Comparison of ENCODE assay signal across 26 cellular contexts in genomic region chr4:8076023-8076422, GRCh38.
"Had no signal": no experiment of that assay in that cellular context is flagged by ENCODE, and none has a peak within 500 bp of the region (broad histone marks: within the 10 kb centered on the region; RNA-seq: fewer than 3 reads in every experiment).

No MANE protein-coding gene starts in this region.

- H3K4me3 Mint-ChIP-seq: activated CD4-positive, alpha-beta memory T cell treated with anti-CD3 and anti-CD28 coated beads for 36 hours; activated CD4-positive, alpha-beta T cell treated with anti-CD3 and anti-CD28 coated beads, Interleukin-2, amount 10 ng/mL, durations not matched to agents 7 days and 5 days; activated naive CD4-positive, alpha-beta T cell treated with anti-CD3 and anti-CD28 coated beads, Interleukin-2, amount 10 ng/mL, durations not matched to agents 7 days and 5 days; activated naive CD8-positive, alpha-beta T cell treated with anti-CD3 and anti-CD28 coated beads for 36 hours; T-cell had no signal

- H3K4me1 ChIP-seq: Peyer's patch had no signal

- H3K4me1 Mint-ChIP-seq: activated CD4-positive, alpha-beta T cell treated with anti-CD3 and anti-CD28 coated beads, Interleukin-2, amount 10 ng/mL, durations not matched to agents 7 days and 5 days; activated naive CD4-positive, alpha-beta T cell treated with anti-CD3 and anti-CD28 coated beads, Interleukin-2, amount 10 ng/mL, durations not matched to agents 7 days and 5 days; activated naive CD8-positive, alpha-beta T cell treated with anti-CD3 and anti-CD28 coated beads for 36 hours; T-cell had no signal

- H3K9me3 Mint-ChIP-seq: activated CD4-positive, alpha-beta memory T cell treated with anti-CD3 and anti-CD28 coated beads for 36 hours; activated CD4-positive, alpha-beta T cell treated with anti-CD3 and anti-CD28 coated beads, Interleukin-2, amount 10 ng/mL, durations not matched to agents 7 days and 5 days; activated naive CD4-positive, alpha-beta T cell treated with anti-CD3 and anti-CD28 coated beads, Interleukin-2, amount 10 ng/mL, durations not matched to agents 7 days and 5 days; activated naive CD8-positive, alpha-beta T cell treated with anti-CD3 and anti-CD28 coated beads for 36 hours; activated T-helper 2 cell treated with anti-CD3 and anti-CD28 coated beads, Interferon-gamma antibody, Interleukin-2, Interleukin-4, amounts not matched to agents 10 μg/mL and 5 μg/mL and 100 μg/mL, durations not matched to agents 14 hours and 24 hours and 36 hours; T-cell had no signal

- DNase-seq: activated CD4-positive, alpha-beta memory T cell treated with anti-CD3 and anti-CD28 coated beads for 36 hours; activated CD4-positive, alpha-beta T cell treated with anti-CD3 and anti-CD28 coated beads, Interleukin-2, amount 10 ng/mL, durations not matched to agents 7 days and 5 days; activated CD4-positive, CD25-positive, alpha-beta regulatory T cell; activated CD8-positive, alpha-beta memory T cell treated with anti-CD3 and anti-CD28 coated beads for 24 hours; activated gamma-delta T cell treated with Interleukin-2 at 50 U/mL for 16 hours; activated naive CD4-positive, alpha-beta T cell treated with anti-CD3 and anti-CD28 coated beads, Interleukin-2, amount 10 ng/mL, durations not matched to agents 7 days and 5 days; activated naive CD8-positive, alpha-beta T cell treated with anti-CD3 and anti-CD28 coated beads for 36 hours; activated T-cell treated with anti-CD3 and anti-CD28 coated beads, Interleukin-2, amount 50 U/mL, for 48 hours; cerebellar nuclear complex; Karpas-422; MM.1S; NCI-H1105; NCI-H1436; NCI-H1694 treated with DMSO at 0.1 percent for 48 hours; NCI-H2029 treated with DMSO at 0.1 percent for 48 hours; NCI-H510A treated with DMSO at 0.1 percent for 48 hours; NCI-H774; NK-92 treated with Interleukin-12 subunit alpha and Interleukin-12 subunit beta, amount 100 ng/mL, for 24 hours; Peyer's patch; T-cell; T-helper 2 cell; T1000 had no signal

- H3K9me3 ChIP-seq: Peyer's patch had no signal

- H3K27ac ChIP-seq: Peyer's patch, SK-N-MC, VCaP had no signal

- H3K4me3 ChIP-seq: K562, Peyer's patch, SK-N-MC had no signal

- ATAC-seq: K562, T-cell had no signal

- H3K36me3 ChIP-seq: Peyer's patch had no signal

- H3K36me3 Mint-ChIP-seq: activated CD4-positive, alpha-beta memory T cell treated with anti-CD3 and anti-CD28 coated beads for 36 hours; activated naive CD4-positive, alpha-beta T cell treated with anti-CD3 and anti-CD28 coated beads, Interleukin-2, amount 10 ng/mL, durations not matched to agents 7 days and 5 days; activated naive CD8-positive, alpha-beta T cell treated with anti-CD3 and anti-CD28 coated beads for 36 hours; T-cell had no signal

- H3K27me3 Mint-ChIP-seq: activated CD4-positive, alpha-beta T cell treated with anti-CD3 and anti-CD28 coated beads, Interleukin-2, amount 10 ng/mL, durations not matched to agents 7 days and 5 days had no signal

- H3K27me3 ChIP-seq: Peyer's patch had no signal

- H3K27ac Mint-ChIP-seq: activated CD4-positive, alpha-beta memory T cell treated with anti-CD3 and anti-CD28 coated beads for 36 hours; activated CD4-positive, alpha-beta T cell treated with anti-CD3 and anti-CD28 coated beads, Interleukin-2, amount 10 ng/mL, durations not matched to agents 7 days and 5 days; activated naive CD4-positive, alpha-beta T cell treated with anti-CD3 and anti-CD28 coated beads, Interleukin-2, amount 10 ng/mL, durations not matched to agents 7 days and 5 days; activated naive CD8-positive, alpha-beta T cell treated with anti-CD3 and anti-CD28 coated beads for 36 hours; activated T-helper 2 cell treated with anti-CD3 and anti-CD28 coated beads, Interferon-gamma antibody, Interleukin-2, Interleukin-4, amounts not matched to agents 10 μg/mL and 5 μg/mL and 100 μg/mL, durations not matched to agents 14 hours and 24 hours and 36 hours; T-cell had no signal
